24 cellular contexts compared by ENCODE assay signal in the genomic region with DNA sequence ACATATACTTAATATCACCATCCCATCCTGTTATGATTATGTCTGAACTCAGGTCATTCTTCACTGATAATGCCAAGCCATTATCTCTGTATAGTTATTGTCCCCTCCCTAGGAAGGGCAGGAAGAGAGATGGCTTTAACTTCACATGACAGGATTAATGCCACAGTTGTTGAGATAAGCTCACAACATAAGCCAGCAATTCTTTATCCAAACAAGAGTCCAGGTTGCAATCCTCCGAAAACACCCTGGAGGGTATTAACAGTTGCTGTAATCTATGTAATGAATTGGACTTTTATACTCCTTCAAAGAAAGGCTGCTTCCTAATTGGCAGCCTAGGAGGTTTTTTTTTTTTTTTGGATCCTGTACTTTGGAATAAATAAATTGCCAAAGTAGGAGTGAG.
"Had no signal": no experiment of that assay in that cellular context is flagged by ENCODE, and none has a peak within 500 bp of the region (broad histone marks: within the 10 kb centered on the region; RNA-seq: fewer than 3 reads in every experiment).

No MANE protein-coding gene starts in this region.

- DNase-seq: activated CD4-positive, alpha-beta memory T cell treated with anti-CD3 and anti-CD28 coated beads, Interleukin-2, amount 10 ng/mL, durations not matched to agents 7 days and 5 days; activated CD4-positive, alpha-beta T cell treated with anti-CD3 and anti-CD28 coated beads for 36 hours; activated CD4-positive, alpha-beta T cell treated with anti-CD3 and anti-CD28 coated beads, Interleukin-2, amount 50 U/mL, for 1 hour; activated gamma-delta T cell treated with Interleukin-2 at 50 U/mL for 16 hours; activated naive CD4-positive, alpha-beta T cell treated with anti-CD3 and anti-CD28 coated beads, Interleukin-2, amount 10 ng/mL, durations not matched to agents 7 days and 5 days; activated naive CD8-positive, alpha-beta T cell treated with anti-CD3 and anti-CD28 coated beads for 36 hours; activated T-cell treated with anti-CD3 and anti-CD28 coated beads, Interleukin-2, amount 50 U/mL, for 72 hours; aorta; body of pancreas; central memory CD4-positive, alpha-beta T cell; KG1; NCI-H1048; NCI-H146; NCI-H187 treated with DMSO at 0.1 percent for 48 hours; NCI-H2081 treated with DMSO at 0.1 percent for 48 hours; NCI-H446 treated with DMSO at 0.1 percent for 48 hours; NCI-H526; Peyer's patch; Right ventricle myocardium superior; T-cell had no signal

- H3K4me3 ChIP-seq: body of pancreas, Peyer's patch, SJSA1 had no signal

- H3K36me3 ChIP-seq: Peyer's patch, SJSA1 had no signal

- H3K9me3 ChIP-seq: body of pancreas, Peyer's patch, SJSA1 had no signal

- FAIRE-seq: bronchial epithelial cell had no signal

- H3K27ac ChIP-seq: body of pancreas, Peyer's patch, RWPE1, SJSA1, VCaP had no signal

- ATAC-seq: activated CD4-positive, alpha-beta T cell treated with anti-CD3 and anti-CD28 coated beads for 36 hours; activated T-cell treated with anti-CD3 and anti-CD28 coated beads, Interleukin-2, amount 50 U/mL, for 72 hours; body of pancreas; T-cell had no signal

- H3K27me3 ChIP-seq: body of pancreas, Peyer's patch, SJSA1 had no signal

- H3K4me1 ChIP-seq: body of pancreas, Peyer's patch, SJSA1 had no signal
